Comparison of ENCODE assay signal across 12 cellular contexts in genomic region chr3:52248816-52249547, GRCh38. TPM values are rescaled to one million over a fixed set of nuclear protein-coding genes. Genes with fewer than 3 reads are reported as not detected.
DNase-seq lines count a peak whose midpoint lies in the region; FAIRE-seq and TF ChIP-seq lines count a peak whose summit lies in the region.
"Had no signal": no experiment of that assay in that cellular context is flagged by ENCODE, and none has a peak within 500 bp of the region (broad histone marks: within the 10 kb centered on the region; RNA-seq: fewer than 3 reads in every experiment).

No MANE protein-coding gene starts in this region.

- no peak overlapping the region for H3K27ac Mint-ChIP-seq in MCF 10A (ENCODE audit: low read depth, unreplicated experiment)

- DNase-seq in MCF 10A (ENCODE audit: unreplicated experiment) = peak; percentile 54
- DNase-seq in breast epithelium (ENCODE audit: low spot score in 2 of 2) = no peak
- DNase-seq in activated T-cell treated with anti-CD3 and anti-CD28 coated beads, Interleukin-2, amount 50 U/mL, for 48 hours = peak; percentile 28 to 35
- DNase-seq in right atrium auricular region (ENCODE audit: low spot score) = peak; percentile 60
- peak; percentile 95 to 96 for DNase-seq in thyroid gland
- DNase-seq in SKM-1 treated with dmso at 0.1 percent for 144 hours (lab: John Stamatoyannopoulos, UW; ENCODE audit: unreplicated experiment) = no peak
- no peak for DNase-seq in NCI-H526 treated with DMSO at 0.1 percent for 48 hours (lab: John Stamatoyannopoulos, UW)
- no peak for DNase-seq in D721Med (ENCODE audit: insufficient read length, low spot score)
- DNase-seq: NCI-H526; stimulated activated CD4-positive, alpha-beta T cell treated with anti-CD3 and anti-CD28 coated beads, Interleukin-1b, Interleukin-23, amount 100 ng/mL, for 48 hours had no signal

- no peak overlapping the region for H3K4me3 Mint-ChIP-seq in MCF 10A (ENCODE audit: unreplicated experiment)

- intact Hi-C loops in MCF 10A (cut with micrococcal nuclease) = no loop called here
- intact Hi-C loops in breast epithelium (cut with DNase I; ENCODE audit: low total_unique reads) = no loop called here
- intact Hi-C loops in thyroid gland (cut with DNase I) = no loop called here

- H3K4me1 Mint-ChIP-seq in MCF 10A (ENCODE audit: insufficient read depth, unreplicated experiment) = peaks cover 10% of the 10 kb centered on the region

- no TSS peak for BruUV-seq in MCF 10A (replicated peaks; lab: Mats Ljungman, UMichigan)

- H3K9me3 ChIP-seq in breast epithelium (no peaks in the 10 kb centered on the region), right atrium auricular region (no peaks in the 10 kb centered on the region), thyroid gland (no peaks in the 10 kb centered on the region)

- H3K36me3 ChIP-seq in breast epithelium = no peaks in the 10 kb centered on the region
- peaks cover 33% of the 10 kb centered on the region for H3K36me3 ChIP-seq in right atrium auricular region
- peaks cover 17 to 21% of the 10 kb centered on the region in 2 donors for H3K36me3 ChIP-seq in thyroid gland

- H3K4me3 ChIP-seq in breast epithelium (no peak overlapping the region), right atrium auricular region (no peak overlapping the region), thyroid gland (replicated peaks in 1 of 3) (no peak overlapping the region)

- H3K27ac ChIP-seq in breast epithelium (no peak overlapping the region), right atrium auricular region (no peak overlapping the region), thyroid gland (no peak overlapping the region)
- H3K27ac ChIP-seq: VCaP had no signal

- CTCF ChIA-PET in MCF 10A (lab: Yijun Ruan, JAX) = interaction anchor here (0.6 to 2.8 kb wide), 6 partner anchors 10 to 93 kb away, joined by 3 to 15 read pairs (median 4); partner anchors contain the start of genes TWF2 and WDR82

- no peaks in the 10 kb centered on the region for H3K27me3 Mint-ChIP-seq in MCF 10A (ENCODE audit: insufficient read depth, unreplicated experiment)

- H3K27me3 ChIP-seq in breast epithelium (no peaks in the 10 kb centered on the region), right atrium auricular region (no peaks in the 10 kb centered on the region), thyroid gland (no peaks in the 10 kb centered on the region)

- TF ChIP-seq CTCF in MCF 10A (IDR thresholded peaks at IDR 0.05; ENCODE audit: unreplicated experiment) (no peak), breast epithelium (IDR thresholded peaks at IDR 0.05) (no peak), right atrium auricular region (IDR thresholded peaks at IDR 0.05) (no peak), thyroid gland (IDR thresholded peaks at IDR 0.05) (no peak), D721Med (IDR thresholded peaks at IDR 0.05; ENCODE audit: insufficient read depth, missing control alignments) (no peak)

- peaks cover 37% of the 10 kb centered on the region for H3K36me3 Mint-ChIP-seq in MCF 10A (ENCODE audit: insufficient read depth, unreplicated experiment)

- POLR2A ChIA-PET in MCF 10A (lab: Yijun Ruan, JAX) = interaction anchor here (0.5 to 2.7 kb wide), 7 partner anchors 8 to 29 kb away, joined by 3 to 14 read pairs (median 3); partner anchors contain the start of genes TWF2 and WDR82

- no peaks in the 10 kb centered on the region for H3K9me3 Mint-ChIP-seq in MCF 10A (ENCODE audit: unreplicated experiment)

- H3K4me1 ChIP-seq in breast epithelium = peaks cover 0 to 6% of the 10 kb centered on the region in 2 donors
- peaks cover 0 to 33% of the 10 kb centered on the region in 2 donors for H3K4me1 ChIP-seq in right atrium auricular region
- H3K4me1 ChIP-seq in thyroid gland = peaks cover 5 to 36% of the 10 kb centered on the region in 2 donors

- no peak for FAIRE-seq in D721Med (lab: Jason Lieb, UNC)
- FAIRE-seq: bronchial epithelial cell had no signal

- TF ChIP-seq POLR2A in breast epithelium (IDR thresholded peaks at IDR 0.05) (no peak), thyroid gland (IDR thresholded peaks at IDR 0.05) (no peak)

- 61 to 76% methylated on average over 8 to 9 of the region's 10 CpGs for WGBS in thyroid gland, 2 donors

RNA-seq across cellular contexts. Expression of gene PPM1M, which starts 3.4 kb away (rescaled TPM):
- total RNA-seq in MCF 10A (2022) (10.4 and 14.0 TPM in 2 replicates), breast epithelium (10 to 100 TPM; 15.4 to 31.2 (median 20.2) TPM), right atrium auricular region (1 to 10 TPM; 5.7 to 8.1 TPM), thyroid gland (10 to 100 TPM; 15.8 to 22.8 (median 18.0) TPM)

RNA-seq across cellular contexts. Expression of gene TWF2, which starts 10.0 kb away (rescaled TPM):
- 30.5 and 47.0 TPM in 2 replicates for total RNA-seq in MCF 10A (2022)
- 10 to 100 TPM; 52.7 to 84.5 (median 65.2) TPM for total RNA-seq in breast epithelium
- total RNA-seq in right atrium auricular region = 10 to 100 TPM; 54.4 to 58.6 TPM
- total RNA-seq in thyroid gland = 10 to 100 TPM; 28.3 to 61.1 (median 50.4) TPM

RNA-seq across cellular contexts. Expression of gene TLR9, which starts 23.5 kb away (rescaled TPM):
- total RNA-seq in MCF 10A (2022) = not detected in 2 replicates
- under 1 TPM in 1 of 3 donors, not detected in 2; 0.29 TPM for total RNA-seq in breast epithelium
- total RNA-seq in right atrium auricular region = not detected
- total RNA-seq in thyroid gland = under 1 TPM in 1 of 4 donors, not detected in 3; 0.40 TPM
- total RNA-seq: bronchial epithelial cell had no signal

RNA-seq across cellular contexts. Expression of gene WDR82, which starts 29.5 kb away (rescaled TPM):
- total RNA-seq in MCF 10A (2022) (60.7 and 62.5 TPM in 2 replicates), breast epithelium (10 to 100 TPM; 49.6 to 53.1 (median 52.1) TPM), right atrium auricular region (10 to 100 TPM; 43.2 to 43.8 TPM), thyroid gland (10 to 100 TPM; 66.4 to 76.4 (median 72.2) TPM)

RNA-seq across cellular contexts. Expression of gene GLYCTK, which starts 38.6 kb away (rescaled TPM):
- total RNA-seq in MCF 10A (2022) (17.6 and 20.5 TPM in 2 replicates), breast epithelium (10 to 100 TPM in 1 of 3 donors, 1 to 10 TPM in 2; 7.3 to 17.8 (median 9.5) TPM), right atrium auricular region (1 to 10 TPM; 2.0 to 5.4 TPM), thyroid gland (10 to 100 TPM in 3 of 4 donors, 1 to 10 TPM in 1; 8.9 to 20.3 (median 15.3) TPM)

Comparison
In these comparisons a context has a peak if more than half of its experiments do, and no peak if none do; other contexts are left out.
1. DNase-seq: peak in MCF 10A (single experiment), activated T-cell treated with anti-CD3 and anti-CD28 coated beads, Interleukin-2, amount 50 U/mL, for 48 hours (2 of 2), right atrium auricular region (single experiment) and thyroid gland (2 of 2); none in breast epithelium (0 of 2), SKM-1 treated with dmso at 0.1 percent for 144 hours (single experiment), NCI-H526 treated with DMSO at 0.1 percent for 48 hours (single experiment) and D721Med (single experiment).